1 cellular context compared by ENCODE assay signal in the genomic region with DNA sequence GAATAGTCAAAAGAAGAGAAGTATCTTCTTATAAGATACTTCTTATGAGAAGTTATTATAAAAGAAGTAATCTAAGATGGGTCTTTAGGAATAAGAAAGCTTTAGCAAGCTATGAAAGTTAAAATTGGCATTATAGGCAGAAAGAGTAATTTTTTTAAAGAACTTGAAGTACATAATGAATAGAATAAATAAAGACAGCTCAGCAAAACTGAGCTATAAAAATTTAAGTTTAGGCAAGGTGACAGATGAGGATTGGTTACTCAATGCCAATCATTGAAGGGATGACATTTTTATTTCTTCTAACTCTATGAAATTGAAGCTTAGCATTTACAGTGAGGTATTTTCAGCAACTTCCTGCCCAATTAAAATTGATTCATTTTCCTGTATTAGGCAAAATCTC.
TF ChIP-seq lines count a peak whose summit lies in the region.

No MANE protein-coding gene starts in this region.

TF ChIP-seq in HCT116, 20 proteins besides CTCF, POLR2A, EP300 and RAD21 (continued from another document):
- TF ChIP-seq, protein P1, sequence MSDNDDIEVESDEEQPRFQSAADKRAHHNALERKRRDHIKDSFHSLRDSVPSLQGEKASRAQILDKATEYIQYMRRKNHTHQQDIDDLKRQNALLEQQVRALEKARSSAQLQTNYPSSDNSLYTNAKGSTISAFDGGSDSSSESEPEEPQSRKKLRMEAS (IDR thresholded peaks at IDR 0.05), result no peak
- no peak for TF ChIP-seq YY1 (IDR thresholded peaks at IDR 0.05; ENCODE audit: extremely low read depth, insufficient replicate concordance, low read depth, low read length)
- TF ChIP-seq EZH2phosphoT487 (IDR thresholded peaks at IDR 0.05; ENCODE audit: borderline replicate concordance), result no peak
- TF ChIP-seq EGR1 (IDR thresholded peaks at IDR 0.05; ENCODE audit: low read depth), result no peak
- no peak for TF ChIP-seq SP1 (IDR thresholded peaks at IDR 0.05; ENCODE audit: low read depth)
- no peak for TF ChIP-seq POLR2AphosphoS5 (IDR thresholded peaks at IDR 0.05; ENCODE audit: low read depth, low read length)
- TF ChIP-seq JUND (IDR thresholded peaks at IDR 0.05), result no peak
